In the genomic region with DNA sequence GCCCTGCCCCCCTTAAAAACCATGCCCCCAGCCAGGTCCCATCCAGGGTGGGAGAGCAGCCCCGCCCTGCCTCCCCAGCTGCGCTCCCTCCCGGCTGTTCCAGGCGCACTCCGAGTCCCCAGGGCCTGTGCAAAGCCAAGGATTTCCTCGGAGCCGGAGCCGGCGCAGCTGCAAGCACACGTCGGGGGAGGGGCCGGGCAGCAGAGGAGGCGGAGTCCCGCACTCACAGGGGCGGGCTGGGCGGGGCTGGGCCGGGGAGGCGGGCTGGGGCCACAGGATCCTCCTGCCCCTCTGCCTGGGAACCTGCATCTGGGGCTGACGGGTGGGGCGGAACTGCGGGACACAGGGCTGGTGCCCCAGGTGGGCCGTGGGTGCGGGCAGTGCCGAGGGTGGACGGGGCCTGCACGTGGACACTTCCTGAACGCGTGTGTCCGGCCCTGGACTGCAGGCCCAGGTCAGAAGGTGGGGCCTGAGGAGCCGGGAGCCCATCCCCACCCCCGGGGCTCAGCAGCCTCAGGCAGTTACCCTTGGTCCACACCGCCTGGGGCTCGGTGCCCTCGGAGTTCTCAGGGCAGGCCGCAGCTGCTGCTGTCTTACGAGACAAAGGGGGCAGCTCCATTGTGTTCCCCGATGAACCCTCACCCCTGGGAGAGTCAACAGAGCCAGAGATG, we compare ENCODE assay signal across 1 cellular context.
TF ChIP-seq lines count a peak whose summit lies in the region.

No MANE protein-coding gene starts in this region.

TF ChIP-seq in H1, 55 proteins besides CTCF, POLR2A, EP300 and RAD21:
- TF ChIP-seq KDM4A (IDR thresholded peaks at IDR 0.05; ENCODE audit: low read depth, low read length, severe bottlenecking) = peak; percentile 28
- TF ChIP-seq, protein P1, sequence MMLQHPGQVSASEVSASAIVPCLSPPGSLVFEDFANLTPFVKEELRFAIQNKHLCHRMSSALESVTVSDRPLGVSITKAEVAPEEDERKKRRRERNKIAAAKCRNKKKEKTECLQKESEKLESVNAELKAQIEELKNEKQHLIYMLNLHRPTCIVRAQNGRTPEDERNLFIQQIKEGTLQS (IDR thresholded peaks at IDR 0.05; ENCODE audit: insufficient read depth, low read depth, low read length) = no peak
- 0 out of 2 replicates have a peak, but pooled peaks have one; percentile 37 for TF ChIP-seq TAF1 (IDR thresholded peaks at IDR 0.05; ENCODE audit: low read depth, low read length)
- peak; percentile 52; the same call in 1 of the 2 replicates for TF ChIP-seq GABPA (IDR thresholded peaks at IDR 0.05; ENCODE audit: borderline replicate concordance, insufficient read depth, low read length)
- no peak; the same call in 1 of the 2 replicates for TF ChIP-seq CREB1 (IDR thresholded peaks at IDR 0.05)
- TF ChIP-seq BRCA1 (IDR thresholded peaks at IDR 0.05; ENCODE audit: low read depth, low read length) = no peak
- TF ChIP-seq MAFK (IDR thresholded peaks at IDR 0.05; ENCODE audit: low read depth, low read length) = no peak
